ENCODE assay signal across 28 cellular contexts in the genomic region with DNA sequence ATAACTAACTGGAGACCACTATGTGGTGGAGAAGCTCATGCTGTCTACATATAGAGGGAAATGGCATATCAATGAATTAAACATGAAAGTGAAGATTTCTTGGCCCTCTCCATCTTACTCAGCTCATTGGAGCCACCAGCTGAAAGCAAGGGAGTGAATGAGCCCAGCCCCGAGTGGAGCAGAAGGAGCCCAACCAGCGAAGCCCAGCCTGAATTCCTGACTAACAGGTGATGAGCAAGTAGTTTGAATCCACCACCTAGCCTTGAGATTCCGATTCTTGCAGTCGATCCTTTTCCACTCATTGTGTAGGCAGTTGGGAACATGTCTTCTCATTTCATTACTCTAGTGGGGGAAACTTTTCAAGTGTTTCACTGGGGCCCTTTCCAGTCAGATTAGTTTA. TPM values are rescaled to one million over a fixed set of nuclear protein-coding genes. Genes with fewer than 3 reads are reported as not detected.
"Had no signal": no experiment of that assay in that cellular context is flagged by ENCODE, and none has a peak within 500 bp of the region (broad histone marks: within the 10 kb centered on the region; RNA-seq: fewer than 3 reads in every experiment).

No MANE protein-coding gene starts in this region.

- H3K36me3 ChIP-seq: esophagus squamous epithelium, prostate gland, right atrium auricular region, stomach, tibial artery, upper lobe of right lung, uterus had no signal

- H3K4me3 ChIP-seq: coronary artery, esophagus squamous epithelium, lung, prostate gland, right atrium auricular region, smooth muscle cell, stomach, testis, tibial artery, upper lobe of right lung, uterus had no signal

- ATAC-seq: left lobe of liver; natural killer cell; sciatic nerve; stimulated activated effector memory CD8-positive, alpha-beta T cell treated with anti-CD3 and anti-CD28 coated beads, Interleukin-12 subunit alpha, Interleukin-12 subunit beta, amount 100 ng/mL, for 72 hours; upper lobe of right lung had no signal

- H3K79me2 ChIP-seq: parathyroid adenoma had no signal

- H2AFZ ChIP-seq: parathyroid adenoma had no signal

- DNase-seq: dermis blood vessel endothelial cell; effector memory CD4-positive, alpha-beta T cell; erythroblast; esophagus squamous epithelium; foreskin melanocyte; hypothalamus; kidney; natural killer cell; stimulated activated CD4-positive, alpha-beta T cell treated with anti-CD3 and anti-CD28 coated beads, Interleukin-12 subunit alpha, Interleukin-12 subunit beta, amount 100 ng/mL, for 4 hours; stimulated activated CD4-positive, alpha-beta T cell treated with anti-CD3 and anti-CD28 coated beads, Interleukin-1b, Interleukin-23, amount 100 ng/mL, for 48 hours; stimulated activated CD4-positive, alpha-beta T cell treated with anti-CD3 and anti-CD28 coated beads, Interleukin-4, amount 100 ng/mL, for 1 hour; stimulated activated naive CD4-positive, alpha-beta T cell treated with Interleukin-2 at 50 U/mL for 16 hours; stomach; testis; tibial artery; upper lobe of right lung; uterus had no signal

- H3K36me3 Mint-ChIP-seq: memory B cell; natural killer cell; stimulated activated effector memory CD8-positive, alpha-beta T cell treated with anti-CD3 and anti-CD28 coated beads, Interleukin-12 subunit alpha, Interleukin-12 subunit beta, amount 100 ng/mL, for 72 hours had no signal

- H3K27ac Mint-ChIP-seq: memory B cell; natural killer cell; stimulated activated effector memory CD8-positive, alpha-beta T cell treated with anti-CD3 and anti-CD28 coated beads, Interleukin-12 subunit alpha, Interleukin-12 subunit beta, amount 100 ng/mL, for 72 hours had no signal

- H3K4me1 ChIP-seq: esophagus squamous epithelium, parathyroid adenoma, prostate gland, right atrium auricular region, testis, tibial artery, upper lobe of right lung, uterus had no signal

- H3K9me3 Mint-ChIP-seq: natural killer cell; stimulated activated effector memory CD8-positive, alpha-beta T cell treated with anti-CD3 and anti-CD28 coated beads, Interleukin-12 subunit alpha, Interleukin-12 subunit beta, amount 100 ng/mL, for 72 hours had no signal

- H3K9me3 ChIP-seq: esophagus squamous epithelium, prostate gland, right atrium auricular region, stomach, testis, tibial artery, upper lobe of right lung, uterus had no signal

- H3K27me3 ChIP-seq: esophagus squamous epithelium, right atrium auricular region, stomach, testis, tibial artery, upper lobe of right lung, uterus had no signal

- H3K27ac ChIP-seq: coronary artery, esophagus squamous epithelium, parathyroid adenoma, prostate gland, right atrium auricular region, stomach, testis, tibial artery, upper lobe of right lung, uterus had no signal

- H3K4me2 ChIP-seq: smooth muscle cell had no signal

- H3K4me1 Mint-ChIP-seq: memory B cell; stimulated activated effector memory CD8-positive, alpha-beta T cell treated with anti-CD3 and anti-CD28 coated beads, Interleukin-12 subunit alpha, Interleukin-12 subunit beta, amount 100 ng/mL, for 72 hours had no signal

- H3K4me3 Mint-ChIP-seq: memory B cell; natural killer cell; stimulated activated effector memory CD8-positive, alpha-beta T cell treated with anti-CD3 and anti-CD28 coated beads, Interleukin-12 subunit alpha, Interleukin-12 subunit beta, amount 100 ng/mL, for 72 hours had no signal

RNA-seq across cellular contexts. Expression of a gene that starts 18.6 kb away (rescaled TPM):
- total RNA-seq: natural killer cell, osteoblast had no signal
